Comparison of ENCODE assay signal across 8 cellular contexts in the genomic region with DNA sequence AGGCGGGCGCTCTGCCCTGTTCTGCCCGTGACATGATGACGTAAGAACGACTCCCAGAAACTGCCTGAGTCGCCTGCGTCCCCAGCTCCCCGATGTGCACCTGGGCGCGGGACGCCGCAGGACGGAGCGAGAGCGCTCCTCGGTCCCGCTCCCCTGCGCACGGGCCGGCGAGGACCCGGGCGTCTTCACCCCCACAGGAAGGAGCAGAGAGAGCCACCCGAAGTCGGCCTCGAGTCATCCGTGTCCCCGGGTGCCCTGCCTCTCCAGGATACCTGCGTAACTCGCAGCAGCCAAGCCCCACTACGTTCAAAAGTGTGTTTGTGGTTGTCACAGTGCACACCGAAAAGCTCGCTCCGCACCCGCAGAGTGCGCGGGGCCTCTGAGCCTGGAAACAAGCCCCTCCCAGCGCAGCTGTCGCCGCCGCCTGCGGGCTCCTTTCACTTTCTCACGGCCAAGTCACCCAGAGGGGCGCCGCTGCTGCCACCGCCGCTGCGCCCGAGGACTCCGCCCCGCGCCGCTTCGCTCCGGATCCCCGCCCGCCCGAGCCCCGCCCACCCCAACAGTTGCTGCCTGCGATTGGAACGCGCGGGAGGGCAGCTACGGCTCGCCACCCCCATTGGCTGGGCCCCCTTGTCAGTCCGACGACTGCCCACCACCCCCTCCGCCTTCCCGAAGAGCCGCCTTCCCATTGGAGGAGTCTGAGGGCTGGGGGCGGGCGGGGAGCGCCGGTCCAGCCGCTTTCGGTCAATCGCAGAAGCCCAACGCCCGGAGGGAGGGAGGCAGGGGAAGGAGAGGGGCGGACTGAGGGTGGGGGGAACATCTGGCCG. TPM values are rescaled to one million over a fixed set of nuclear protein-coding genes. Genes with fewer than 3 reads are reported as not detected.
DNase-seq lines count a peak whose midpoint lies in the region; ATAC-seq and TF ChIP-seq lines count a peak whose summit lies in the region.

No MANE protein-coding gene starts in this region.

- intact Hi-C loops in left cardiac atrium (cut with DNase I) (loop anchor here in 1 of 2 donors (10.0 kb wide), 1 partner anchor 193 kb away; the partner anchor contains the start of gene AKT3), posterior vena cava (cut with DNase I) (no loop called here), upper lobe of right lung (cut with DNase I) (no loop called here)

- CTCF ChIA-PET in T-cell (lab: Charles Lee), result interaction anchor here in 1 of 2 donors (0.6 to 2.6 kb wide), 5 partner anchors 27 to 693 kb away, joined by 3 to 22 read pairs (median 3); partner anchors contain the start of gene AKT3

- peak overlapping the region; percentile 99 for H3K27ac ChIP-seq in upper lobe of right lung

- H3K4me3 Mint-ChIP-seq in T-cell, result peak overlapping the region; percentile 92 to 95 (median 95)

- H3K36me3 Mint-ChIP-seq in T-cell, result no peaks in the 10 kb centered on the region

- no peaks in the 10 kb centered on the region for H3K36me3 ChIP-seq in upper lobe of right lung

- H3K27me3 Mint-ChIP-seq in T-cell, result peaks cover 0 to 2% of the 10 kb centered on the region in 2 donors

- no peaks in the 10 kb centered on the region for H3K9me3 Mint-ChIP-seq in T-cell

- H3K27me3 ChIP-seq in upper lobe of right lung, result no peaks in the 10 kb centered on the region

- peak; percentile 98 for DNase-seq in GM13977 (ENCODE audit: low spot score)
- DNase-seq in NCI-H146 (lab: John Stamatoyannopoulos, UW), result peak; percentile 100
- DNase-seq in T-cell, result peak; percentile 90 to 99 (median 97)
- peak; percentile 99 for DNase-seq in amniotic epithelial cell (ENCODE audit: low read depth)
- DNase-seq in left cardiac atrium, result peak; percentile 99
- DNase-seq in posterior vena cava (ENCODE audit: low spot score), result peak; percentile 100
- DNase-seq in upper lobe of right lung, result peak; percentile 100

- peaks cover 25 to 29% (median 26%) of the 10 kb centered on the region in 3 donors for H3K4me1 Mint-ChIP-seq in T-cell

- peak; percentile 67 for ATAC-seq in HG02870 (IDR thresholded peaks at IDR 0.05; ENCODE audit: unreplicated experiment)
- ATAC-seq in T-cell (replicated peaks in 1 of 4), result peak; percentile 78 to 85 (median 83)
- ATAC-seq in left cardiac atrium, result peak; percentile 96 to 97
- ATAC-seq in upper lobe of right lung, result peak; percentile 96

- H3K4me3 ChIP-seq in upper lobe of right lung, result peak overlapping the region; percentile 81

- peak overlapping the region; percentile 99 for H3K27ac Mint-ChIP-seq in T-cell

- no peaks in the 10 kb centered on the region for H3K9me3 ChIP-seq in upper lobe of right lung

- H3K4me1 ChIP-seq in upper lobe of right lung, result peaks cover 28% of the 10 kb centered on the region

- in situ Hi-C loops in GM13977 (cut with MboI; ENCODE audit: low pct_unique_long_range_greater_than_20kb, low sequenced_read_pairs, unreplicated experiment), result no loop called here

- POLR2A ChIA-PET in T-cell (lab: Charles Lee), result interaction anchor here (0.5 to 2.2 kb wide), 16 partner anchors 12 to 937 kb away, joined by 3 to 36 read pairs (median 4); partner anchors contain the start of genes CEP170 (in 1 of the 2) and DESI2 (in 1 of the 2)

- no peak for TF ChIP-seq CTCF in GM13977 (IDR thresholded peaks at IDR 0.05; ENCODE audit: extremely low read depth, insufficient read depth, missing control alignments)
- no peak for TF ChIP-seq CTCF in upper lobe of right lung (IDR thresholded peaks at IDR 0.05)

RNA-seq across cellular contexts. Expression of gene ZBTB18, which starts 3.1 kb away (rescaled TPM):
- total RNA-seq in T-cell (10 to 100 TPM; 41.2 to 58.4 (median 52.4) TPM), left cardiac atrium (10 to 100 TPM; 21.4 to 24.0 TPM), posterior vena cava (10 to 100 TPM in 1 of 2 donors, 1 to 10 TPM in 1; 8.8 to 11.7 TPM), upper lobe of right lung (21.7 TPM)

Comparison
In these comparisons a context has a peak if more than half of its experiments do, and no peak if none do; other contexts are left out.
1. Peak in every context shown above with its lines: DNase-seq, ATAC-seq, H3K4me3 ChIP-seq and H3K27ac ChIP-seq.